22 cellular contexts compared by ENCODE assay signal in genomic region chr4:156336516-156336915, GRCh38.
DNase-seq lines count a peak whose midpoint lies in the region; ATAC-seq, FAIRE-seq and TF ChIP-seq lines count a peak whose summit lies in the region.
"Had no signal": no experiment of that assay in that cellular context is flagged by ENCODE, and none has a peak within 500 bp of the region (broad histone marks: within the 10 kb centered on the region; RNA-seq: fewer than 3 reads in every experiment).

No MANE protein-coding gene starts in this region.

- H3K9ac ChIP-seq in keratinocyte (ENCODE audit: control insufficient read depth, extremely low read depth, insufficient read depth, low read length) = no peak overlapping the region
- H3K9ac ChIP-seq: BLaER1 treated with 17β-estradiol and CSF1 and Interleukin-3, amounts not matched to agents 10 nM and 100 nM had no signal

- H3K79me2 ChIP-seq in keratinocyte (ENCODE audit: control insufficient read depth, insufficient read depth, low read length) = no peaks in the 10 kb centered on the region

- no peaks in the 10 kb centered on the region for H4K20me1 ChIP-seq in keratinocyte (ENCODE audit: control insufficient read depth, extremely low read depth, insufficient read depth, low read length)
- H4K20me1 ChIP-seq: BLaER1 treated with 17β-estradiol and CSF1 and Interleukin-3, amounts not matched to agents 10 nM and 100 nM had no signal

- H3K4me1 ChIP-seq in keratinocyte (ENCODE audit: control insufficient read depth, extremely low read depth, insufficient read depth, low read length) = peaks cover 3% of the 10 kb centered on the region
- H3K4me1 ChIP-seq: BLaER1 treated with 17β-estradiol and CSF1 and Interleukin-3, amounts not matched to agents 10 nM and 100 nM had no signal

- dilution Hi-C loops in keratinocyte (cut with MboI; ENCODE audit: extremely low pct_ligation_motif_present, low sequenced_read_pairs) = no loop called here

- H3K36me3 ChIP-seq in keratinocyte (ENCODE audit: control insufficient read depth in 2 of 2, extremely low read depth in 1 of 2, insufficient read depth in 2 of 2, low read length in 2 of 2) = no peaks in the 10 kb centered on the region
- H3K36me3 ChIP-seq: BLaER1 treated with 17β-estradiol and CSF1 and Interleukin-3, amounts not matched to agents 10 nM and 100 nM had no signal

- H3K4me3 ChIP-seq in keratinocyte (ENCODE audit: control insufficient read depth in 2 of 3, extremely low read depth in 1 of 3, insufficient read depth in 2 of 3, low read depth in 1 of 3, low read length in 3 of 3) (no peak overlapping the region), coronary artery (no peak overlapping the region)
- H3K4me3 ChIP-seq: BLaER1 treated with 17β-estradiol and CSF1 and Interleukin-3, amounts not matched to agents 10 nM and 100 nM; GM23338 had no signal

- no peak for ATAC-seq in HG03439 (IDR thresholded peaks at IDR 0.05; ENCODE audit: unreplicated experiment)
- ATAC-seq: GM23338, Right ventricle myocardium inferior had no signal

- no peaks in the 10 kb centered on the region for H3K27me3 ChIP-seq in keratinocyte (ENCODE audit: control insufficient read depth, extremely low read depth, insufficient read depth, low read length)
- H3K27me3 ChIP-seq: BLaER1 treated with 17β-estradiol and CSF1 and Interleukin-3, amounts not matched to agents 10 nM and 100 nM had no signal

- no peak overlapping the region for H3K27ac ChIP-seq in keratinocyte (ENCODE audit: control insufficient read depth, insufficient read depth, low read length)
- no peak overlapping the region for H3K27ac ChIP-seq in coronary artery
- H3K27ac ChIP-seq: BLaER1 treated with 17β-estradiol and CSF1 and Interleukin-3, amounts not matched to agents 10 nM and 100 nM had no signal

- FAIRE-seq in keratinocyte (lab: Jason Lieb, UNC) = no peak
- FAIRE-seq: D721Med, GM12891, GM18507 had no signal

- peak; percentile 16 for DNase-seq in Daoy (ENCODE audit: low read depth)
- peak; percentile 61 for DNase-seq in HT1080 (ENCODE audit: low read depth)
- peak; percentile 15 for DNase-seq in astrocyte of the hippocampus (ENCODE audit: low read depth, low spot score)
- no peak for DNase-seq in keratinocyte (ENCODE audit: low read depth, low spot score)
- DNase-seq in coronary artery (ENCODE audit: low spot score) = no peak
- no peak for DNase-seq in activated T-cell treated with anti-CD3 and anti-CD28 coated beads, Interleukin-2, amount 50 U/mL, for 48 hours
- DNase-seq in middle frontal gyrus (ENCODE audit: extremely low spot score, low spot score) = no peak
- DNase-seq: CD8-positive, alpha-beta memory T cell; DMS79; GF-D8; KG1; NCI-H1436; NCI-H2029; NCI-H2171 treated with DMSO at 0.1 percent for 48 hours; NCI-H82 had no signal

- no peak overlapping the region for H3K4me2 ChIP-seq in keratinocyte (ENCODE audit: control insufficient read depth, extremely low read depth, insufficient read depth, low read depth, low read length)
- H3K4me2 ChIP-seq: BLaER1 treated with 17β-estradiol and CSF1 and Interleukin-3, amounts not matched to agents 10 nM and 100 nM; GM23338 had no signal

- no peak for TF ChIP-seq CTCF in keratinocyte (optimal IDR thresholded peaks at IDR 0.05 in 1 of 3, IDR thresholded peaks at IDR 0.05 in 1 of 3, conservative IDR thresholded peaks at IDR 0.05 in 1 of 3; ENCODE audit: extremely low read depth in 1 of 3, insufficient read depth in 2 of 3, low read length in 3 of 3)
- TF ChIP-seq CTCF in coronary artery (IDR thresholded peaks at IDR 0.05) = no peak

- H3K9me3 ChIP-seq in keratinocyte (ENCODE audit: control insufficient read depth, low read depth, low read length) = no peaks in the 10 kb centered on the region
- H3K9me3 ChIP-seq: BLaER1 treated with 17β-estradiol and CSF1 and Interleukin-3, amounts not matched to agents 10 nM and 100 nM had no signal

- H3K9me1 ChIP-seq in keratinocyte (ENCODE audit: control insufficient read depth, extremely low read depth, insufficient read depth, low read length) = no peaks in the 10 kb centered on the region

- H2AFZ ChIP-seq in keratinocyte (ENCODE audit: control insufficient read depth, low read length) = peak overlapping the region; percentile 55
- H2AFZ ChIP-seq: GM23338 had no signal

Comparison
In these comparisons a context has a peak if more than half of its experiments do, and no peak if none do; other contexts are left out.
1. DNase-seq: peak in Daoy (single experiment), HT1080 (single experiment) and astrocyte of the hippocampus (single experiment); none in keratinocyte (single experiment), coronary artery (single experiment), activated T-cell treated with anti-CD3 and anti-CD28 coated beads, Interleukin-2, amount 50 U/mL, for 48 hours (0 of 2) and middle frontal gyrus (single experiment).